1 cellular context compared by ENCODE assay signal in the genomic region with DNA sequence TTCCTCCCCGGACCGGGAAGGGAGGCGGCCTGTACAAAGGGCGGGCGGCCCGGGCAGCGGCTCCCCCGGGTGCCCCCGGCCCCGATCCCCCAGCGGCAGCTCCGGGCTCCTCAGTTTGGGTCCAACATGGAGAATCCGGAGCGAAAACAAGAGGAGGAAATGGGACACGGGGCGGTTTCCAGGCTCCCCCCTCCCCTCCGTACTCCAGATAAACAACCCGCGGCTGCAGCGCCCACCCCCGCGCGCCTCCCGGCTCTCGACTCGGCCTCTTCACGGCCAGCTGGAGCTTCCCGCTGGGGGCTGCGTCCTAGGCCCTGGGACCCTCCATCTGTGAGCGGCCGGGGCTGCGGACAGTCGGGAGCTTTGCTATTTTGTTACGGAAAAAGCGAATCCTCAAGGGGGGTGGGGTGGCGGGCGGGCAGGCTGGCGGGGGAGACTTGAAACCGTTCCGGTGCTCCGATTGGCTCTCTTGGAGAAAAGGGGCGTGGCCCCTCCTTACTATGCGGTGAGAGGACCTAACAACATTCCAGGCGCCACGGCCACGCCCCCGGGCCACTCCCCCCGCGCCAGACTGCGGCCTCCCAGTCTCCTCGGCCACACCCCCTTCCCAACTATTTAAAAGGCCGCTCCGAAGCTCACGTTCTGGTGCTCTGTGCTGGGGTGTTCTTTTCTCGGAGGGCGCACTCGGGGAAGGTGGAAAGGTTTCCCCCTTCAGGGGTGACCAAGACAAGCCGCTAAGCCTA.
A peak's percentile ranks its signal among the peaks of the same experiment; 100 is the strongest.
TF ChIP-seq lines count a peak whose summit lies in the region.

A gene with protein sequence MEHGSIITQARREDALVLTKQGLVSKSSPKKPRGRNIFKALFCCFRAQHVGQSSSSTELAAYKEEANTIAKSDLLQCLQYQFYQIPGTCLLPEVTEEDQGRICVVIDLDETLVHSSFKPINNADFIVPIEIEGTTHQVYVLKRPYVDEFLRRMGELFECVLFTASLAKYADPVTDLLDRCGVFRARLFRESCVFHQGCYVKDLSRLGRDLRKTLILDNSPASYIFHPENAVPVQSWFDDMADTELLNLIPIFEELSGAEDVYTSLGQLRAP (minus strand): TSS at position 153 of the 743 bp plus-strand sequence. CDS start 294 bp downstream, outside the sequence.

TF ChIP-seq in GM23338, 12 proteins besides CTCF, POLR2A, EP300 and RAD21:
- TF ChIP-seq CREB1 (CRISPR knock-in tag; IDR thresholded peaks at IDR 0.05; ENCODE audit: low read depth) (peak; percentile 12; the same call in 1 of the 2 replicates), EZH2phosphoT487 (IDR thresholded peaks at IDR 0.05; ENCODE audit: unreplicated experiment) (no peak), POLR2AphosphoS5 (IDR thresholded peaks at IDR 0.05; ENCODE audit: low read depth) (peak; percentile 98), ZNF114 (CRISPR knock-in tag; IDR thresholded peaks at IDR 0.05) (peak; percentile 100), ETS1 (IDR thresholded peaks at IDR 0.05) (0 out of 2 replicates have a peak, but pooled peaks have one; percentile 12)
